Comparison of ENCODE assay signal across 1 cellular context in genomic region chr12:64456119-64456518, GRCh38.
TF ChIP-seq lines count a peak whose summit lies in the region.

No MANE protein-coding gene starts in this region.

TF ChIP-seq in SK-N-SH, 30 proteins besides CTCF, POLR2A, EP300 and RAD21:
- TF ChIP-seq IRF3 (IDR thresholded peaks at IDR 0.05; ENCODE audit: low read depth, low read length) (no peak), FOSL2 (IDR thresholded peaks at IDR 0.05; ENCODE audit: borderline replicate concordance, low read depth) (no peak), SIN3A (IDR thresholded peaks at IDR 0.05; ENCODE audit: borderline replicate concordance, low read depth, low read length) (no peak), MEF2A (IDR thresholded peaks at IDR 0.05; ENCODE audit: borderline replicate concordance, low read depth) (no peak), TCF12 (IDR thresholded peaks at IDR 0.05) (no peak), JUND (IDR thresholded peaks at IDR 0.05) (no peak), ZBTB33 (IDR thresholded peaks at IDR 0.05; ENCODE audit: borderline replicate concordance, low read depth) (no peak), RCOR1 (IDR thresholded peaks at IDR 0.05; ENCODE audit: low read length) (no peak), FOXM1 (IDR thresholded peaks at IDR 0.05; ENCODE audit: low read depth) (no peak), RXRA (IDR thresholded peaks at IDR 0.05; ENCODE audit: borderline replicate concordance, low read depth) (no peak), RFX5 (IDR thresholded peaks at IDR 0.05; ENCODE audit: low read length) (no peak), USF1 (IDR thresholded peaks at IDR 0.05; ENCODE audit: borderline replicate concordance, low read depth) (no peak), TAF1 (IDR thresholded peaks at IDR 0.05; ENCODE audit: borderline replicate concordance, low read depth, low read length) (no peak), USF2 (IDR thresholded peaks at IDR 0.05; ENCODE audit: borderline replicate concordance, low read depth, low read length) (no peak)
